Comparison of ENCODE assay signal across 8 cellular contexts in genomic region chr15:43748376-43748775, GRCh38. TPM values are rescaled to one million over a fixed set of nuclear protein-coding genes. Genes with fewer than 3 reads are reported as not detected.
DNase-seq lines count a peak whose midpoint lies in the region; TF ChIP-seq lines count a peak whose summit lies in the region.
"Had no signal": no experiment of that assay in that cellular context is flagged by ENCODE, and none has a peak within 500 bp of the region (broad histone marks: within the 10 kb centered on the region; RNA-seq: fewer than 3 reads in every experiment).

No MANE protein-coding gene starts in this region.

- H3K9ac ChIP-seq in neural cell (ENCODE audit: low read length), result no peak overlapping the region

- H3K27ac Mint-ChIP-seq in dendritic cell treated with granulocyte-macrophage colony-stimulating factor and Interleukin-4, amounts not matched to agents 40 ng/mL and 50 ng/mL, for 4 days, result peak overlapping the region; percentile 99

- no peak for TF ChIP-seq CTCF in NB4 (IDR thresholded peaks at IDR 0.05; ENCODE audit: low read depth, low read length)
- TF ChIP-seq CTCF in neural cell (IDR thresholded peaks at IDR 0.05; ENCODE audit: poor library complexity, severe bottlenecking), result no peak

- H4K20me1 ChIP-seq in neural cell (ENCODE audit: insufficient read depth), result no peaks in the 10 kb centered on the region

- TF ChIP-seq POLR2A in NB4 (IDR thresholded peaks at IDR 0.05; ENCODE audit: extremely low read depth, insufficient read length), result no peak

- no peak overlapping the region for H2AFZ ChIP-seq in neural cell (ENCODE audit: low read depth, low read length)

- H3K4me3 Mint-ChIP-seq in dendritic cell treated with granulocyte-macrophage colony-stimulating factor and Interleukin-4, amounts not matched to agents 40 ng/mL and 50 ng/mL, for 4 days, result peak overlapping the region; percentile 89

- no peak overlapping the region for H3K27ac ChIP-seq in neural cell (ENCODE audit: low read length)
- H3K27ac ChIP-seq: left lung had no signal

- no peaks in the 10 kb centered on the region for H3F3A ChIP-seq in neural cell (ENCODE audit: insufficient read depth, low read length, poor library complexity, severe bottlenecking)

- no peaks in the 10 kb centered on the region for H3K36me3 ChIP-seq in neural cell (ENCODE audit: insufficient read depth, low read length)

- no peak for TF ChIP-seq RAD21 in neural cell (conservative IDR thresholded peaks at IDR 0.05)

- no peaks in the 10 kb centered on the region for H3K9me2 ChIP-seq in neural cell (ENCODE audit: insufficient read depth, low read length)

- peaks cover 42% of the 10 kb centered on the region for H3K79me2 ChIP-seq in neural cell (replicated peaks; ENCODE audit: insufficient read depth, low read length)

- TF ChIP-seq EP300 in neural cell (conservative IDR thresholded peaks at IDR 0.05; ENCODE audit: poor library complexity, severe bottlenecking), result no peak

- intact Hi-C loops in dendritic cell treated with granulocyte-macrophage colony-stimulating factor and Interleukin-4, amounts not matched to agents 40 ng/mL and 50 ng/mL, for 4 days (cut with micrococcal nuclease), result no loop called here

- no peaks in the 10 kb centered on the region for H3K9me3 ChIP-seq in neural cell (ENCODE audit: low read length)
- H3K9me3 ChIP-seq: left lung had no signal

- peaks cover 39% of the 10 kb centered on the region for H3K4me1 Mint-ChIP-seq in dendritic cell treated with granulocyte-macrophage colony-stimulating factor and Interleukin-4, amounts not matched to agents 40 ng/mL and 50 ng/mL, for 4 days (ENCODE audit: low read depth)

- H3K9me3 Mint-ChIP-seq in dendritic cell treated with granulocyte-macrophage colony-stimulating factor and Interleukin-4, amounts not matched to agents 40 ng/mL and 50 ng/mL, for 4 days, result no peaks in the 10 kb centered on the region

- peaks cover 65% of the 10 kb centered on the region for H3K36me3 Mint-ChIP-seq in dendritic cell treated with granulocyte-macrophage colony-stimulating factor and Interleukin-4, amounts not matched to agents 40 ng/mL and 50 ng/mL, for 4 days (ENCODE audit: low read depth)

- peak; percentile 48 for DNase-seq in EH (ENCODE audit: low read depth)
- DNase-seq in NB4 (ENCODE audit: low read depth), result no peak
- DNase-seq in COLO668 (lab: John Stamatoyannopoulos, UW; ENCODE audit: unreplicated experiment), result no peak
- DNase-seq in SKM-1 treated with dmso at 0.1 percent for 144 hours (lab: John Stamatoyannopoulos, UW; ENCODE audit: unreplicated experiment), result no peak
- no peak for DNase-seq in globus pallidus (ENCODE audit: low spot score)
- DNase-seq: left lung had no signal

- H3K27me3 Mint-ChIP-seq in dendritic cell treated with granulocyte-macrophage colony-stimulating factor and Interleukin-4, amounts not matched to agents 40 ng/mL and 50 ng/mL, for 4 days, result no peaks in the 10 kb centered on the region

- H3K4me3 ChIP-seq in NB4 (ENCODE audit: low read depth, low read length) (peak overlapping the region; percentile 95), neural cell (ENCODE audit: low read length) (peak overlapping the region; percentile 74)

- H3K4me2 ChIP-seq in neural cell (ENCODE audit: low read length), result no peak overlapping the region

- H3K27me3 ChIP-seq in neural cell (ENCODE audit: insufficient read depth, low read depth, low read length), result no peaks in the 10 kb centered on the region
- H3K27me3 ChIP-seq: left lung had no signal

TF ChIP-seq in neural cell, 6 proteins besides CTCF, POLR2A, EP300 and RAD21:
- TF ChIP-seq SMC3 (conservative IDR thresholded peaks at IDR 0.05; ENCODE audit: poor library complexity) (no peak), MXI1 (conservative IDR thresholded peaks at IDR 0.05; ENCODE audit: poor library complexity, severe bottlenecking) (no peak), POLR2AphosphoS5 (IDR thresholded peaks at IDR 0.05) (no peak), REST (IDR thresholded peaks at IDR 0.05; ENCODE audit: borderline replicate concordance) (no peak), TAF1 (IDR thresholded peaks at IDR 0.05; ENCODE audit: low read depth) (no peak), EZH2 (IDR thresholded peaks at IDR 0.05; ENCODE audit: borderline replicate concordance, insufficient read depth, low read length, poor library complexity, severe bottlenecking) (no peak)

RNA-seq across cellular contexts. Expression of gene PDIA3, which starts 2.1 kb away (rescaled TPM):
- polyA plus RNA-seq in neural cell, result 133 and 136 TPM in 2 replicates
- polyA minus RNA-seq in neural cell, result 65.7 and 81.3 TPM in 2 replicates

RNA-seq across cellular contexts. Expression of gene ELL3, which starts 28.4 kb away (rescaled TPM):
- 2.2 TPM in 1 of 2 replicates, not detected in the other for polyA plus RNA-seq in neural cell
- not detected in 2 replicates for polyA minus RNA-seq in neural cell

RNA-seq across cellular contexts. Expression of gene SERF2, which starts 43.7 kb away (rescaled TPM):
- polyA plus RNA-seq in neural cell, result 548 and 726 TPM in 2 replicates
- polyA minus RNA-seq in neural cell, result 89.9 and 113 TPM in 2 replicates

RNA-seq across cellular contexts. Expression of gene SERINC4, which starts 51.6 kb away (rescaled TPM):
- 0.38 and 0.47 TPM in 2 replicates for polyA plus RNA-seq in neural cell
- polyA minus RNA-seq in neural cell, result not detected in 2 replicates

RNA-seq across cellular contexts. Expression of gene HYPK, which starts 52.0 kb away (rescaled TPM):
- 4.4 and 5.0 TPM in 2 replicates for polyA plus RNA-seq in neural cell
- 9.6 and 11.7 TPM in 2 replicates for polyA minus RNA-seq in neural cell
